ENCODE assay signal across 21 cellular contexts in genomic region chr11:111352235-111352746, GRCh38. TPM values are rescaled to one million over a fixed set of nuclear protein-coding genes. Genes with fewer than 3 reads are reported as not detected.
DNase-seq lines count a peak whose midpoint lies in the region; TF ChIP-seq lines count a peak whose summit lies in the region.
"Had no signal": no experiment of that assay in that cellular context is flagged by ENCODE, and none has a peak within 500 bp of the region (broad histone marks: within the 10 kb centered on the region; RNA-seq: fewer than 3 reads in every experiment).

No MANE protein-coding gene starts in this region.

- peaks cover 43% of the 10 kb centered on the region for H4K20me1 ChIP-seq in Karpas-422 (ENCODE audit: insufficient read depth, low read depth, low read length)

- H3K4me1 Mint-ChIP-seq in endodermal cell (peaks cover 23% of the 10 kb centered on the region), Calu3 (ENCODE audit: low read depth, unreplicated experiment) (no peaks in the 10 kb centered on the region)
- H3K4me1 Mint-ChIP-seq: CD4-positive, alpha-beta memory T cell had no signal

- H3K27ac Mint-ChIP-seq in endodermal cell (no peak overlapping the region), Calu3 (ENCODE audit: unreplicated experiment) (no peak overlapping the region)

- BruUV-seq in Calu3 (replicated peaks; lab: Mats Ljungman, UMichigan), result no TSS peak

- H3K27me3 Mint-ChIP-seq in endodermal cell (ENCODE audit: insufficient read depth) (peaks cover 48% of the 10 kb centered on the region), Calu3 (ENCODE audit: unreplicated experiment) (no peaks in the 10 kb centered on the region)

- H3K4me3 Mint-ChIP-seq in endodermal cell (no peak overlapping the region), Calu3 (ENCODE audit: low read depth, unreplicated experiment) (no peak overlapping the region)
- H3K4me3 Mint-ChIP-seq: CD4-positive, alpha-beta memory T cell had no signal

- H3K27me3 ChIP-seq in Karpas-422 (ENCODE audit: low read length) (no peaks in the 10 kb centered on the region), endodermal cell (ENCODE audit: control insufficient read depth, insufficient read depth, low read length, poor library complexity, severe bottlenecking) (peaks cover 50% of the 10 kb centered on the region), stomach (no peaks in the 10 kb centered on the region)
- H3K27me3 ChIP-seq: BLaER1, MG63 had no signal

- intact Hi-C loops in stomach (cut with DNase I; ENCODE audit: low total_unique reads) (no loop called here), Calu3 (cut with micrococcal nuclease; ENCODE audit: unreplicated experiment) (no loop called here)

- H3K9me3 ChIP-seq in Karpas-422 (ENCODE audit: low read length), result no peaks in the 10 kb centered on the region
- H3K9me3 ChIP-seq in endodermal cell (ENCODE audit: control insufficient read depth, low read length), result no peaks in the 10 kb centered on the region
- H3K9me3 ChIP-seq in stomach, result no peaks in the 10 kb centered on the region
- H3K9me3 ChIP-seq: A549, MG63, SK-N-SH had no signal

- no peaks in the 10 kb centered on the region for H3K79me2 ChIP-seq in Karpas-422 (ENCODE audit: low read length)

- peaks cover 79% of the 10 kb centered on the region for H3K36me3 ChIP-seq in Karpas-422 (ENCODE audit: insufficient read depth, low read length)
- no peaks in the 10 kb centered on the region for H3K36me3 ChIP-seq in endodermal cell (ENCODE audit: control insufficient read depth, insufficient read depth, low read length)
- no peaks in the 10 kb centered on the region for H3K36me3 ChIP-seq in stomach
- H3K36me3 ChIP-seq: MG63 had no signal

- H3K4me1 ChIP-seq in Karpas-422 (ENCODE audit: low read length) (peaks cover 94% of the 10 kb centered on the region), endodermal cell (ENCODE audit: control insufficient read depth, insufficient read depth, low read length) (no peaks in the 10 kb centered on the region), stomach (peaks cover 0 to 41% (median 35%) of the 10 kb centered on the region in 4 donors)
- H3K4me1 ChIP-seq: A549 had no signal

- CTCF ChIA-PET in Calu3 (lab: Charles Lee), result no interaction called here

- no peaks in the 10 kb centered on the region for H3K9me2 ChIP-seq in Karpas-422 (replicated peaks; ENCODE audit: insufficient read depth, low read length)
- H3K9me2 ChIP-seq: SK-N-SH had no signal

- TF ChIP-seq EP300 in stomach (IDR thresholded peaks at IDR 0.05), result no peak

- peak; percentile 7 for DNase-seq in GM12865 (ENCODE audit: low read depth)
- peak; percentile 63 for DNase-seq in Karpas-422
- DNase-seq in endodermal cell, result peak; percentile 9
- DNase-seq in stomach, result peak; percentile 57
- DNase-seq in Calu3, result no peak
- DNase-seq in activated CD4-positive, CD25-positive, alpha-beta regulatory T cell (lab: John Stamatoyannopoulos, UW), result no peak
- no peak for DNase-seq in occipital lobe (lab: John Stamatoyannopoulos, UW)
- DNase-seq: CD4-positive, alpha-beta memory T cell; EL; Kasumi-1; MG63; NCI-H1048; NCI-H1436; NCI-H510A; NCI-H748 treated with DMSO at 0.1 percent for 48 hours; PC-3; RPMI8226; SHP77 treated with DMSO at 0.1 percent for 48 hours; SK-N-SH had no signal

- no peak overlapping the region for H3K4me3 ChIP-seq in GM12865 (ENCODE audit: low read depth, low read length)
- no peak overlapping the region for H3K4me3 ChIP-seq in Karpas-422 (ENCODE audit: low read length)
- no peak overlapping the region for H3K4me3 ChIP-seq in endodermal cell (ENCODE audit: low read length)
- no peak overlapping the region for H3K4me3 ChIP-seq in stomach
- H3K4me3 ChIP-seq: A549, BLaER1, MG63 had no signal

- no peaks in the 10 kb centered on the region for H3K9me3 Mint-ChIP-seq in endodermal cell
- no peaks in the 10 kb centered on the region for H3K9me3 Mint-ChIP-seq in Calu3 (ENCODE audit: low read depth, unreplicated experiment)
- H3K9me3 Mint-ChIP-seq: CD4-positive, alpha-beta memory T cell had no signal

- TF ChIP-seq CTCF in GM12865 (IDR thresholded peaks at IDR 0.05; ENCODE audit: insufficient read depth, low read depth, low read length, missing control alignments) (no peak), endodermal cell (conservative IDR thresholded peaks at IDR 0.05) (no peak), stomach (IDR thresholded peaks at IDR 0.05) (no peak), Calu3 (IDR thresholded peaks at IDR 0.05; ENCODE audit: unreplicated experiment) (no peak)

- H3K36me3 Mint-ChIP-seq in endodermal cell (ENCODE audit: low read depth) (no peaks in the 10 kb centered on the region), Calu3 (ENCODE audit: insufficient read depth, unreplicated experiment) (no peaks in the 10 kb centered on the region)
- H3K36me3 Mint-ChIP-seq: CD4-positive, alpha-beta memory T cell had no signal

- H2AFZ ChIP-seq in Karpas-422 (ENCODE audit: low read length), result no peak overlapping the region

- no peak for TF ChIP-seq POLR2A in stomach (IDR thresholded peaks at IDR 0.05)

- no peak overlapping the region for H3K27ac ChIP-seq in Karpas-422 (ENCODE audit: low read length)
- no peak overlapping the region for H3K27ac ChIP-seq in endodermal cell (ENCODE audit: low read depth, low read length)
- peak overlapping the region; percentile 20 to 88 (median 60) for H3K27ac ChIP-seq in stomach
- H3K27ac ChIP-seq: A549, BLaER1 had no signal

- no peak overlapping the region for H3K4me2 ChIP-seq in Karpas-422 (ENCODE audit: low read depth, low read length, poor library complexity, severe bottlenecking)
- H3K4me2 ChIP-seq: A549, BLaER1, SK-N-SH had no signal

- no peak overlapping the region for H3K9ac ChIP-seq in Karpas-422 (ENCODE audit: low read length)
- H3K9ac ChIP-seq in endodermal cell (ENCODE audit: extremely low read depth, low read length, poor library complexity, severe bottlenecking), result no peak overlapping the region
- H3K9ac ChIP-seq: BLaER1, SK-N-SH had no signal

- 91 to 97% methylated on average over 5 of the region's 9 CpGs for WGBS in endodermal cell (ENCODE audit: insufficient coverage in 1 of 2, insufficient read length in 1 of 2), 2 experiments
- 45 to 78% (median 48%) methylated on average over 7 to 9 of the region's 9 CpGs for WGBS in stomach, 5 donors

RNA-seq across cellular contexts. Expression of gene POU2AF1, which starts 26.8 kb away (rescaled TPM):
- total RNA-seq in Karpas-422 (2014; rRNA removed; shearing (Covaris generic); ENCODE audit: low replicate concordance), result 803 and 894 TPM in 2 replicates
- total RNA-seq in endodermal cell, result under 1 TPM; 0.46 to 0.77 TPM
- polyA plus RNA-seq in endodermal cell (2013, experiment 1 of 2), result not detected
- not detected for polyA plus RNA-seq in endodermal cell (2013, experiment 2 of 2)
- 10 to 100 TPM in 2 of 5 donors, 1 to 10 TPM in 2, not detected in 1; 2.8 to 43.2 (median 14.8) TPM for total RNA-seq in stomach
- polyA plus RNA-seq in stomach, result 10 to 100 TPM in 1 of 3 donors, 1 to 10 TPM in 2; 7.0 to 12.3 (median 8.8) TPM
- total RNA-seq in Calu3 (2022), result not detected in 2 replicates
- total RNA-seq in occipital lobe, result not detected
- total RNA-seq: PC-3 had no signal
- polyA plus RNA-seq: A549 had no signal

RNA-seq across cellular contexts. Expression of gene POU2AF3, which starts 53.9 kb away (rescaled TPM):
- total RNA-seq in Karpas-422 (2014; rRNA removed; shearing (Covaris generic); ENCODE audit: low replicate concordance), result not detected in 2 replicates
- 1 to 10 TPM in 1 of 2 donors, under 1 TPM in 1; 0.55 to 1.8 TPM for total RNA-seq in endodermal cell
- 1.6 TPM for polyA plus RNA-seq in endodermal cell (2013, experiment 1 of 2)
- 1.4 TPM for polyA plus RNA-seq in endodermal cell (2013, experiment 2 of 2)
- 1 to 10 TPM in 4 of 5 donors, under 1 TPM in 1; 0.58 to 7.6 (median 3.1) TPM for total RNA-seq in stomach
- polyA plus RNA-seq in stomach, result 10 to 100 TPM in 1 of 3 donors, 1 to 10 TPM in 2; 3.3 to 10.1 (median 4.3) TPM
- total RNA-seq in Calu3 (2022), result 3.4 and 3.8 TPM in 2 replicates
- 0.47 TPM for total RNA-seq in occipital lobe
- total RNA-seq: CD4-positive, alpha-beta memory T cell; PC-3 had no signal
- polyA plus RNA-seq: CD4-positive, alpha-beta memory T cell had no signal

Comparison
In these comparisons a context has a peak if more than half of its experiments do, and no peak if none do; other contexts are left out.
1. DNase-seq: peak in GM12865 (single experiment), Karpas-422 (single experiment), endodermal cell (single experiment) and stomach (single experiment); none in Calu3 (single experiment), activated CD4-positive, CD25-positive, alpha-beta regulatory T cell (0 of 4) and occipital lobe (single experiment).
2. H3K27ac ChIP-seq: peak in stomach (5 of 5); none in Karpas-422 (single experiment) and endodermal cell (single experiment).
3. RNA of gene POU2AF1, which starts 26.8 kb away (total RNA-seq): 803 to 894 TPM in Karpas-422; 2.8 to 43.2 TPM in stomach, 0.46 to 0.77 TPM in endodermal cell, not detected in Calu3 and not detected in occipital lobe (single experiment); every median in the first group is over 10 times any median in the second.